Comparison of ENCODE assay signal across 1 cellular context in genomic region chr1:7827134-7827955, GRCh38.
TF ChIP-seq lines count a peak whose summit lies in the region.

No MANE protein-coding gene starts in this region.

TF ChIP-seq in HepG2, 621 proteins besides CTCF, POLR2A, EP300 and RAD21:
- TF ChIP-seq THRA (CRISPR knock-in tag; IDR thresholded peaks at IDR 0.05; ENCODE audit: borderline replicate concordance) (no peak), JUN (CRISPR knock-in tag; IDR thresholded peaks at IDR 0.05) (no peak), PRDM4 (CRISPR knock-in tag; IDR thresholded peaks at IDR 0.05; ENCODE audit: borderline replicate concordance) (no peak), CHCHD3 (CRISPR knock-in tag; IDR thresholded peaks at IDR 0.05) (no peak)
